16 cellular contexts compared by ENCODE assay signal in genomic region chr13:39385154-39385553, GRCh38.
DNase-seq lines count a peak whose midpoint lies in the region; ATAC-seq and TF ChIP-seq lines count a peak whose summit lies in the region.
"Had no signal": no experiment of that assay in that cellular context is flagged by ENCODE, and none has a peak within 500 bp of the region (broad histone marks: within the 10 kb centered on the region; RNA-seq: fewer than 3 reads in every experiment).

No MANE protein-coding gene starts in this region.

- H3K9ac ChIP-seq in endodermal cell (ENCODE audit: extremely low read depth, low read length, poor library complexity, severe bottlenecking), result no peak overlapping the region

- 1 to 20% methylated on average over 1 to 4 of the region's 4 CpGs for WGBS in endodermal cell (ENCODE audit: insufficient coverage in 1 of 2, insufficient read length in 1 of 2), 2 experiments

- peaks cover 93% of the 10 kb centered on the region for H3K27me3 Mint-ChIP-seq in endodermal cell (ENCODE audit: insufficient read depth)
- H3K27me3 Mint-ChIP-seq in activated naive CD4-positive, alpha-beta T cell treated with anti-CD3 and anti-CD28 coated beads, Interleukin-2, amount 10 ng/mL, durations not matched to agents 7 days and 5 days, result no peaks in the 10 kb centered on the region

- peaks cover 2% of the 10 kb centered on the region for H3K36me3 Mint-ChIP-seq in endodermal cell (ENCODE audit: low read depth)
- no peaks in the 10 kb centered on the region for H3K36me3 Mint-ChIP-seq in activated naive CD4-positive, alpha-beta T cell treated with anti-CD3 and anti-CD28 coated beads, Interleukin-2, amount 10 ng/mL, durations not matched to agents 7 days and 5 days
- H3K36me3 Mint-ChIP-seq: CD8-positive, alpha-beta memory T cell had no signal

- DNase-seq in left ventricle myocardium inferior, result no peak
- DNase-seq in left cardiac atrium, result no peak
- no peak for DNase-seq in endodermal cell
- DNase-seq in uterus, result no peak
- no peak for DNase-seq in activated T-cell treated with anti-CD3 and anti-CD28 coated beads for 4 hours
- no peak for DNase-seq in activated naive CD4-positive, alpha-beta T cell treated with anti-CD3 and anti-CD28 coated beads, Interleukin-2, amount 10 ng/mL, durations not matched to agents 7 days and 5 days
- DNase-seq: CD8-positive, alpha-beta memory T cell; KG1; MM.1S; NCI-H1694 treated with DMSO at 0.1 percent for 48 hours; NK-92 treated with Interleukin-12 subunit alpha and Interleukin-12 subunit beta, amount 100 ng/mL, for 24 hours; OCI-M1 had no signal

- H3K27me3 ChIP-seq in left ventricle myocardium inferior (ENCODE audit: low read depth), result no peaks in the 10 kb centered on the region
- H3K27me3 ChIP-seq in endodermal cell (ENCODE audit: control insufficient read depth, insufficient read depth, low read length, poor library complexity, severe bottlenecking), result peaks cover 59% of the 10 kb centered on the region
- H3K27me3 ChIP-seq in uterus, result no peaks in the 10 kb centered on the region

- TF ChIP-seq CTCF in left ventricle myocardium inferior (IDR thresholded peaks at IDR 0.05; ENCODE audit: borderline replicate concordance) (no peak), endodermal cell (conservative IDR thresholded peaks at IDR 0.05) (no peak), uterus (IDR thresholded peaks at IDR 0.05) (no peak)

- intact Hi-C loops in left ventricle myocardium inferior (cut with micrococcal nuclease) (no loop called here), left cardiac atrium (cut with DNase I) (no loop called here), uterus (cut with DNase I; ENCODE audit: low total_unique reads) (no loop called here)

- H3K9me3 ChIP-seq in left ventricle myocardium inferior (replicated peaks), result no peaks in the 10 kb centered on the region
- H3K9me3 ChIP-seq in endodermal cell (ENCODE audit: control insufficient read depth, low read length), result peaks cover 19% of the 10 kb centered on the region
- no peaks in the 10 kb centered on the region for H3K9me3 ChIP-seq in uterus

- TF ChIP-seq POLR2A in uterus (IDR thresholded peaks at IDR 0.05), result no peak

- no peak for ATAC-seq in left cardiac atrium
- ATAC-seq in GM18519 (IDR thresholded peaks at IDR 0.05; ENCODE audit: low FRiP score, unreplicated experiment), result no peak

- no peak for TF ChIP-seq RAD21 in Ishikawa (IDR thresholded peaks at IDR 0.05; ENCODE audit: low read depth)

- H3K36me3 ChIP-seq in left ventricle myocardium inferior (no peaks in the 10 kb centered on the region), endodermal cell (ENCODE audit: control insufficient read depth, insufficient read depth, low read length) (no peaks in the 10 kb centered on the region), uterus (no peaks in the 10 kb centered on the region)

- peaks cover 44% of the 10 kb centered on the region for H3K4me1 Mint-ChIP-seq in endodermal cell
- no peaks in the 10 kb centered on the region for H3K4me1 Mint-ChIP-seq in activated naive CD4-positive, alpha-beta T cell treated with anti-CD3 and anti-CD28 coated beads, Interleukin-2, amount 10 ng/mL, durations not matched to agents 7 days and 5 days
- H3K4me1 Mint-ChIP-seq: CD8-positive, alpha-beta memory T cell had no signal

- H3K4me3 ChIP-seq in left ventricle myocardium inferior, result no peak overlapping the region
- H3K4me3 ChIP-seq in endodermal cell (ENCODE audit: low read length), result peak overlapping the region; percentile 21
- no peak overlapping the region for H3K4me3 ChIP-seq in uterus

- H3K9me3 Mint-ChIP-seq in endodermal cell, result peaks cover 16% of the 10 kb centered on the region
- no peaks in the 10 kb centered on the region for H3K9me3 Mint-ChIP-seq in activated naive CD4-positive, alpha-beta T cell treated with anti-CD3 and anti-CD28 coated beads, Interleukin-2, amount 10 ng/mL, durations not matched to agents 7 days and 5 days
- H3K9me3 Mint-ChIP-seq: CD8-positive, alpha-beta memory T cell had no signal

- H3K4me1 ChIP-seq in left ventricle myocardium inferior, result peaks cover 45% of the 10 kb centered on the region
- H3K4me1 ChIP-seq in endodermal cell (ENCODE audit: control insufficient read depth, insufficient read depth, low read length), result peaks cover 8% of the 10 kb centered on the region
- H3K4me1 ChIP-seq in uterus, result no peaks in the 10 kb centered on the region

- TF ChIP-seq EP300 in Ishikawa (IDR thresholded peaks at IDR 0.05; ENCODE audit: borderline replicate concordance), result no peak

- H3K27ac ChIP-seq in left ventricle myocardium inferior (replicated peaks), result peak overlapping the region; percentile 60
- peak overlapping the region; percentile 85 for H3K27ac ChIP-seq in endodermal cell (ENCODE audit: low read depth, low read length)
- H3K27ac ChIP-seq in uterus, result peak overlapping the region; percentile 16 to 44
- H3K27ac ChIP-seq: HL-60, RWPE1 had no signal

- CTCF ChIA-PET in activated naive CD4-positive, alpha-beta T cell treated with anti-CD3 and anti-CD28 coated beads, Interleukin-2, amount 10 ng/mL, durations not matched to agents 7 days and 5 days (lab: Charles Lee), result no interaction called here

- peak overlapping the region; percentile 16 for H3K4me3 Mint-ChIP-seq in endodermal cell
- H3K4me3 Mint-ChIP-seq in activated naive CD4-positive, alpha-beta T cell treated with anti-CD3 and anti-CD28 coated beads, Interleukin-2, amount 10 ng/mL, durations not matched to agents 7 days and 5 days, result no peak overlapping the region
- H3K4me3 Mint-ChIP-seq: CD8-positive, alpha-beta memory T cell had no signal

- no peak overlapping the region for H3K27ac Mint-ChIP-seq in endodermal cell
- H3K27ac Mint-ChIP-seq in activated naive CD4-positive, alpha-beta T cell treated with anti-CD3 and anti-CD28 coated beads, Interleukin-2, amount 10 ng/mL, durations not matched to agents 7 days and 5 days, result no peak overlapping the region
- H3K27ac Mint-ChIP-seq: CD8-positive, alpha-beta memory T cell had no signal

TF ChIP-seq in Ishikawa, 13 proteins besides CTCF, POLR2A, EP300 and RAD21:
- TF ChIP-seq ZBTB7A (IDR thresholded peaks at IDR 0.05; ENCODE audit: low read depth), result no peak
- TF ChIP-seq YY1 (IDR thresholded peaks at IDR 0.05; ENCODE audit: low read depth), result no peak
- peak; percentile 51; the same call in 1 of the 2 replicates for TF ChIP-seq TEAD4 (IDR thresholded peaks at IDR 0.05)
- no peak for TF ChIP-seq TCF12 (IDR thresholded peaks at IDR 0.05; ENCODE audit: low read depth)
- TF ChIP-seq REST (IDR thresholded peaks at IDR 0.05; ENCODE audit: low read depth), result no peak
- TF ChIP-seq NFIC (IDR thresholded peaks at IDR 0.05), result no peak
- TF ChIP-seq CREB1 (IDR thresholded peaks at IDR 0.05; ENCODE audit: low read depth), result no peak
- TF ChIP-seq CEBPB (IDR thresholded peaks at IDR 0.05), result no peak
- no peak for TF ChIP-seq USF1 (IDR thresholded peaks at IDR 0.05)

Comparison
In these comparisons a context has a peak if more than half of its experiments do, and no peak if none do; other contexts are left out.
1. H3K27ac ChIP-seq: peak in every context shown above with its lines; median percentile 85 in endodermal cell; 60 in left ventricle myocardium inferior; 30 in uterus.